ENCODE assay signal across 1 cellular context in the genomic region with DNA sequence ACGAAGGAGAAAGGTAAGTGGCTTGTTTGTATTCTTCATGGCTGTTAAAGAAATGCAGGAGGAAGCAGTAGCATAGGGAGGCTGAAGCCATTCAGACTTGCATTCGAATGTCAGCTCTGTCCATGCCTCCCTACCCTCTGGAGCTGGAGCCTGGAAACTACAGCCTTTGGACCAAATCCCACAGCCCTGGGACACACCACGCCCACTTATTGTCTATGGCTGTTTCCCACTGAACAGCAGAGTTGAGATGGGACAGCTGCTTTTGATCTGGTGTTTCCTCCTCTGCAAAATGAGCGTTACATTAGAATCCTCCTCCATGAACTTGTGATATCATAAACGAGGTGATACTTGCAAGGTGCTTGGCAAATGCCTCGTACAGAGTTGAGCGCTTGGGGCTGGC.
TF ChIP-seq lines count a peak whose summit lies in the region.

No MANE protein-coding gene starts in this region.

TF ChIP-seq in SK-N-SH, 30 proteins besides CTCF, POLR2A, EP300 and RAD21 (continued from another document):
- TF ChIP-seq, protein P1, sequence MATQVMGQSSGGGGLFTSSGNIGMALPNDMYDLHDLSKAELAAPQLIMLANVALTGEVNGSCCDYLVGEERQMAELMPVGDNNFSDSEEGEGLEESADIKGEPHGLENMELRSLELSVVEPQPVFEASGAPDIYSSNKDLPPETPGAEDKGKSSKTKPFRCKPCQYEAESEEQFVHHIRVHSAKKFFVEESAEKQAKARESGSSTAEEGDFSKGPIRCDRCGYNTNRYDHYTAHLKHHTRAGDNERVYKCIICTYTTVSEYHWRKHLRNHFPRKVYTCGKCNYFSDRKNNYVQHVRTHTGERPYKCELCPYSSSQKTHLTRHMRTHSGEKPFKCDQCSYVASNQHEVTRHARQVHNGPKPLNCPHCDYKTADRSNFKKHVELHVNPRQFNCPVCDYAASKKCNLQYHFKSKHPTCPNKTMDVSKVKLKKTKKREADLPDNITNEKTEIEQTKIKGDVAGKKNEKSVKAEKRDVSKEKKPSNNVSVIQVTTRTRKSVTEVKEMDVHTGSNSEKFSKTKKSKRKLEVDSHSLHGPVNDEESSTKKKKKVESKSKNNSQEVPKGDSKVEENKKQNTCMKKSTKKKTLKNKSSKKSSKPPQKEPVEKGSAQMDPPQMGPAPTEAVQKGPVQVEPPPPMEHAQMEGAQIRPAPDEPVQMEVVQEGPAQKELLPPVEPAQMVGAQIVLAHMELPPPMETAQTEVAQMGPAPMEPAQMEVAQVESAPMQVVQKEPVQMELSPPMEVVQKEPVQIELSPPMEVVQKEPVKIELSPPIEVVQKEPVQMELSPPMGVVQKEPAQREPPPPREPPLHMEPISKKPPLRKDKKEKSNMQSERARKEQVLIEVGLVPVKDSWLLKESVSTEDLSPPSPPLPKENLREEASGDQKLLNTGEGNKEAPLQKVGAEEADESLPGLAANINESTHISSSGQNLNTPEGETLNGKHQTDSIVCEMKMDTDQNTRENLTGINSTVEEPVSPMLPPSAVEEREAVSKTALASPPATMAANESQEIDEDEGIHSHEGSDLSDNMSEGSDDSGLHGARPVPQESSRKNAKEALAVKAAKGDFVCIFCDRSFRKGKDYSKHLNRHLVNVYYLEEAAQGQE (IDR thresholded peaks at IDR 0.05; ENCODE audit: low read depth, low read length), result no peak
- TF ChIP-seq NFIC (IDR thresholded peaks at IDR 0.05; ENCODE audit: borderline replicate concordance), result no peak
- TF ChIP-seq MXI1 (IDR thresholded peaks at IDR 0.05; ENCODE audit: low read depth, low read length), result no peak
- TF ChIP-seq, protein P2, sequence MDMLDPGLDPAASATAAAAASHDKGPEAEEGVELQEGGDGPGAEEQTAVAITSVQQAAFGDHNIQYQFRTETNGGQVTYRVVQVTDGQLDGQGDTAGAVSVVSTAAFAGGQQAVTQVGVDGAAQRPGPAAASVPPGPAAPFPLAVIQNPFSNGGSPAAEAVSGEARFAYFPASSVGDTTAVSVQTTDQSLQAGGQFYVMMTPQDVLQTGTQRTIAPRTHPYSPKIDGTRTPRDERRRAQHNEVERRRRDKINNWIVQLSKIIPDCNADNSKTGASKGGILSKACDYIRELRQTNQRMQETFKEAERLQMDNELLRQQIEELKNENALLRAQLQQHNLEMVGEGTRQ (IDR thresholded peaks at IDR 0.05; ENCODE audit: borderline replicate concordance, low read depth, low read length), result no peak
- TF ChIP-seq JUND (IDR thresholded peaks at IDR 0.05), result no peak
